In the genomic region with DNA sequence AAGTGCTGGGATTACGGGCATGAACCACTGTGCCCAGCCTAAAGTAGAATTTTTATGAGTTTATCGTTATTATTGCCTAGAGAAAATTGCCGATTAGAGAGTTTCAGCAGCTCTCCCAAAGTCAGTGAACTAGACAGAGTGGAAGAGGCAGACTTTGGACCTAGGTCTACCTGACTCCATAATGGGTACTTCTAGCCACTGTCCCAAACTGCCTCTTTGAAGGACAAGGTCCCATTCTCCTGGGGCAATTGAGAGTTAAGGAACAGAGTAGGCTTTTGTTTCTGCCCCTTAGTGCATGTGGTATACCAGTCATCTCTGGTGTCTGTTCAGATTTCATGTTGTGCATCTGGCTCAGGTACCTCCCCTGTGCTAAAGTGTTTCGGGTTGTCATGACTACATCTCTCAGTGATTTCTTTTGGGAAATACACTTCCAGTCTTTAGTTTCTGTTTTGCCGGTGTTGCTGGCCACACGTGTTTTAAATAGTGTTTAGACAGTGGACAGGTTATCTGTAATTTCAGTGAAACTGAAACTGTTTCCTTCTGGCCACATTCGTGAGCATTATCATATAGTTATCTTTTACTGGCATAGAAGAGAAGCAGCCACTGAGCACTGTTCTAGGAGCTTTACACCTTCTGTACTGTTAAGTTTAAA, we compare ENCODE assay signal across 8 cellular contexts. TPM values are rescaled to one million over a fixed set of nuclear protein-coding genes. Genes with fewer than 3 reads are reported as not detected.
DNase-seq lines count a peak whose midpoint lies in the region; ATAC-seq and TF ChIP-seq lines count a peak whose summit lies in the region.

No MANE protein-coding gene starts in this region.

- H3K9me3 Mint-ChIP-seq in activated T-helper 1 cell treated with anti-CD3 and anti-CD28 coated beads, Interleukin-12 subunit alpha, Interleukin-12 subunit beta, Interleukin-2, Interleukin-4 antibody, amounts not matched to agents 30 ng/mL and 10 ng/mL and 1 ng/mL, durations not matched to agents 14 hours and 24 hours and 36 hours: no peaks in the 10 kb centered on the region

- peak; percentile 1 for TF ChIP-seq EP300 in transverse colon (IDR thresholded peaks at IDR 0.05; ENCODE audit: low read depth)

- H3K36me3 ChIP-seq in transverse colon: no peaks in the 10 kb centered on the region

- ATAC-seq in GM19351 (IDR thresholded peaks at IDR 0.05; ENCODE audit: unreplicated experiment): peak; percentile 90
- ATAC-seq in HG03342 (IDR thresholded peaks at IDR 0.05; ENCODE audit: unreplicated experiment): peak; percentile 98

- H3K4me1 ChIP-seq in transverse colon: peaks cover 7 to 71% (median 43%) of the 10 kb centered on the region in 4 donors

- no peaks in the 10 kb centered on the region for H3K9me3 ChIP-seq in transverse colon

- 27 to 44% methylated on average over 4 to 7 of the region's 7 CpGs for WGBS in transverse colon (ENCODE audit: low coverage in 1 of 2), 2 donors

- TF ChIP-seq POLR2A in transverse colon (IDR thresholded peaks at IDR 0.05): no peak

- no peak for TF ChIP-seq CTCF in choroid plexus epithelial cell (conservative IDR thresholded peaks at IDR 0.05; ENCODE audit: low read depth, low read length)
- no peak for TF ChIP-seq CTCF in transverse colon (IDR thresholded peaks at IDR 0.05)

- no peaks in the 10 kb centered on the region for H3K27me3 Mint-ChIP-seq in activated T-helper 1 cell treated with anti-CD3 and anti-CD28 coated beads, Interleukin-12 subunit alpha, Interleukin-12 subunit beta, Interleukin-2, Interleukin-4 antibody, amounts not matched to agents 30 ng/mL and 10 ng/mL and 1 ng/mL, durations not matched to agents 14 hours and 24 hours and 36 hours (ENCODE audit: insufficient read depth)

- H3K4me1 Mint-ChIP-seq in activated T-helper 1 cell treated with anti-CD3 and anti-CD28 coated beads, Interleukin-12 subunit alpha, Interleukin-12 subunit beta, Interleukin-2, Interleukin-4 antibody, amounts not matched to agents 30 ng/mL and 10 ng/mL and 1 ng/mL, durations not matched to agents 14 hours and 24 hours and 36 hours (ENCODE audit: low read depth): peaks cover 6% of the 10 kb centered on the region

- H3K4me3 Mint-ChIP-seq in activated T-helper 1 cell treated with anti-CD3 and anti-CD28 coated beads, Interleukin-12 subunit alpha, Interleukin-12 subunit beta, Interleukin-2, Interleukin-4 antibody, amounts not matched to agents 30 ng/mL and 10 ng/mL and 1 ng/mL, durations not matched to agents 14 hours and 24 hours and 36 hours: no peak overlapping the region

- H3K27me3 ChIP-seq in transverse colon: no peaks in the 10 kb centered on the region

- no peaks in the 10 kb centered on the region for H3K36me3 Mint-ChIP-seq in activated T-helper 1 cell treated with anti-CD3 and anti-CD28 coated beads, Interleukin-12 subunit alpha, Interleukin-12 subunit beta, Interleukin-2, Interleukin-4 antibody, amounts not matched to agents 30 ng/mL and 10 ng/mL and 1 ng/mL, durations not matched to agents 14 hours and 24 hours and 36 hours (ENCODE audit: low read depth)

- intact Hi-C loops in transverse colon (cut with DNase I; ENCODE audit: low total_unique reads): no loop called here
- intact Hi-C loops in activated T-helper 1 cell treated with anti-CD3 and anti-CD28 coated beads, Interleukin-12 subunit alpha, Interleukin-12 subunit beta, Interleukin-2, Interleukin-4 antibody, amounts not matched to agents 30 ng/mL and 10 ng/mL and 1 ng/mL, durations not matched to agents 14 hours and 24 hours and 36 hours (cut with micrococcal nuclease): no loop called here

- peak overlapping the region; percentile 74 to 81 (median 78) for H3K27ac ChIP-seq in transverse colon

- peak; percentile 23 for DNase-seq in AG08395 (ENCODE audit: low spot score)
- peak; percentile 54 for DNase-seq in choroid plexus epithelial cell (ENCODE audit: low read depth)
- DNase-seq in transverse colon: peak; percentile 33
- no peak for DNase-seq in activated T-cell treated with anti-CD3 and anti-CD28 coated beads, Interleukin-2, amount 50 U/mL, for 1 hour
- no peak for DNase-seq in LoVo (ENCODE audit: low spot score)
- no peak for DNase-seq in activated T-helper 1 cell treated with anti-CD3 and anti-CD28 coated beads, Interleukin-12 subunit alpha, Interleukin-12 subunit beta, Interleukin-2, Interleukin-4 antibody, amounts not matched to agents 30 ng/mL and 10 ng/mL and 1 ng/mL, durations not matched to agents 14 hours and 24 hours and 36 hours (ENCODE audit: low spot score)

- H3K4me3 ChIP-seq in choroid plexus epithelial cell (ENCODE audit: low read depth, low read length): no peak overlapping the region
- H3K4me3 ChIP-seq in transverse colon: peak overlapping the region in 3 of 4 donors; percentile 16 to 39 (median 22)

- in situ Hi-C loops in transverse colon (cut with MboI; ENCODE audit: low pct_ligation_motif_present in 1 of 4, low pct_unique_long_range_greater_than_20kb in 1 of 4, low sequenced_read_pairs in 3 of 4): no loop called here

- no peak overlapping the region for H3K27ac Mint-ChIP-seq in activated T-helper 1 cell treated with anti-CD3 and anti-CD28 coated beads, Interleukin-12 subunit alpha, Interleukin-12 subunit beta, Interleukin-2, Interleukin-4 antibody, amounts not matched to agents 30 ng/mL and 10 ng/mL and 1 ng/mL, durations not matched to agents 14 hours and 24 hours and 36 hours

RNA-seq across cellular contexts. Expression of a gene that starts 4.7 kb away (rescaled TPM):
- total RNA-seq in transverse colon: 10 to 100 TPM; 16.9 to 79.6 (median 42.9) TPM
- 0.05 TPM in 1 of 2 replicates, not detected in the other for total RNA-seq in activated T-helper 1 cell treated with anti-CD3 and anti-CD28 coated beads, Interleukin-12 subunit alpha, Interleukin-12 subunit beta, Interleukin-2, Interleukin-4 antibody, amounts not matched to agents 30 ng/mL and 10 ng/mL and 1 ng/mL, durations not matched to agents 14 hours and 24 hours and 36 hours

RNA-seq across cellular contexts. Expression of a gene that starts 52.5 kb away (rescaled TPM):
- 10 to 100 TPM in 2 of 4 donors, 1 to 10 TPM in 2; 2.8 to 22.1 (median 15.2) TPM for total RNA-seq in transverse colon
- total RNA-seq in activated T-helper 1 cell treated with anti-CD3 and anti-CD28 coated beads, Interleukin-12 subunit alpha, Interleukin-12 subunit beta, Interleukin-2, Interleukin-4 antibody, amounts not matched to agents 30 ng/mL and 10 ng/mL and 1 ng/mL, durations not matched to agents 14 hours and 24 hours and 36 hours: not detected in 2 replicates

Comparison
In these comparisons a context has a peak if more than half of its experiments do, and no peak if none do; other contexts are left out.
1. DNase-seq: peak in AG08395 (single experiment), choroid plexus epithelial cell (single experiment) and transverse colon (single experiment); none in activated T-cell treated with anti-CD3 and anti-CD28 coated beads, Interleukin-2, amount 50 U/mL, for 1 hour (single experiment), LoVo (single experiment) and activated T-helper 1 cell treated with anti-CD3 and anti-CD28 coated beads, Interleukin-12 subunit alpha, Interleukin-12 subunit beta, Interleukin-2, Interleukin-4 antibody, amounts not matched to agents 30 ng/mL and 10 ng/mL and 1 ng/mL, durations not matched to agents 14 hours and 24 hours and 36 hours (single experiment).
2. RNA of a gene that starts 4.7 kb away (total RNA-seq): 16.9 to 79.6 TPM in transverse colon; 0.05 TPM in activated T-helper 1 cell treated with anti-CD3 and anti-CD28 coated beads, Interleukin-12 subunit alpha, Interleukin-12 subunit beta, Interleukin-2, Interleukin-4 antibody, amounts not matched to agents 30 ng/mL and 10 ng/mL and 1 ng/mL, durations not matched to agents 14 hours and 24 hours and 36 hours; every median in the first group is over 10 times any median in the second.